ENCODE assay signal across 11 cellular contexts in genomic region chr6:41578714-41579610, GRCh38. TPM values are rescaled to one million over a fixed set of nuclear protein-coding genes. Genes with fewer than 3 reads are reported as not detected.
DNase-seq lines count a peak whose midpoint lies in the region; ATAC-seq, FAIRE-seq and TF ChIP-seq lines count a peak whose summit lies in the region.
"Had no signal": no experiment of that assay in that cellular context is flagged by ENCODE, and none has a peak within 500 bp of the region (broad histone marks: within the 10 kb centered on the region; RNA-seq: fewer than 3 reads in every experiment).

No MANE protein-coding gene starts in this region.

- TF ChIP-seq RAD21 in IMR-90 (IDR thresholded peaks at IDR 0.05; ENCODE audit: low read length): no peak
- no peak for TF ChIP-seq RAD21 in GM12878 (IDR thresholded peaks at IDR 0.05; ENCODE audit: insufficient read depth, low read depth, low read length)

- SMC1A ChIA-PET in GM12878 (lab: Charles Lee; ENCODE audit: uncharacterized antibody, unreplicated experiment): interaction anchor here (0.7 to 2.1 kb wide), 5 partner anchors 27 to 116 kb away, joined by 3 to 6 read pairs (median 4); no protein-coding TSS in a partner anchor

- peak; percentile 50 for ATAC-seq in IMR-90 (ENCODE audit: low read depth)
- 0 out of 3 replicates have a peak, but pooled peaks have one; percentile 34 for ATAC-seq in GM12878
- no peak for ATAC-seq in GM21825 (IDR thresholded peaks at IDR 0.05; ENCODE audit: unreplicated experiment)
- no peak for ATAC-seq in GM19324 (IDR thresholded peaks at IDR 0.05; ENCODE audit: low FRiP score, unreplicated experiment)

- peak overlapping the region; percentile 12 for H3K14ac ChIP-seq in IMR-90 (replicated peaks; ENCODE audit: low read depth, low read length)

- no peak for FAIRE-seq in GM12878 (lab: Jason Lieb, UNC)

- H2AK5ac ChIP-seq in IMR-90 (ENCODE audit: low read depth, low read length) (peak overlapping the region; percentile 53; the same call in 1 of the 2 replicates), mesendoderm (ENCODE audit: low read length) (peak overlapping the region; percentile 71)

- H3K9me3 ChIP-seq in Caco-2: no peaks in the 10 kb centered on the region
- no peaks in the 10 kb centered on the region for H3K9me3 ChIP-seq in IMR-90 (ENCODE audit: control insufficient read depth, insufficient read depth, low read length)
- H3K9me3 ChIP-seq in GM12878 (replicated peaks; ENCODE audit: control insufficient read depth, insufficient read depth, low read length): no peaks in the 10 kb centered on the region

- peak overlapping the region; percentile 22 for H2AK9ac ChIP-seq in IMR-90 (replicated peaks; ENCODE audit: low read depth, low read length, poor library complexity)

- H2BK120ac ChIP-seq in IMR-90 (ENCODE audit: low read depth, low read length) (peak overlapping the region; percentile 72), mesendoderm (ENCODE audit: low read depth, low read length) (no peak overlapping the region)

- H2BK20ac ChIP-seq in IMR-90 (ENCODE audit: low read depth, low read length): peak overlapping the region; percentile 76

- H2AFZ ChIP-seq in IMR-90 (replicated peaks; ENCODE audit: low read length, poor library complexity) (peak overlapping the region; percentile 5), GM12878 (ENCODE audit: control insufficient read depth, low read depth, low read length) (no peak overlapping the region)

- H3K79me1 ChIP-seq in IMR-90 (ENCODE audit: low read depth in 1 of 2, low read length in 2 of 2) (peaks cover 11 to 52% of the 10 kb centered on the region in 2 experiments; a peak in 3 of 4 replicates), mesendoderm (ENCODE audit: low read length) (peaks cover 6% of the 10 kb centered on the region)

- H2BK5ac ChIP-seq in IMR-90 (ENCODE audit: low read depth, low read length, poor library complexity, severe bottlenecking): peak overlapping the region; percentile 64
- H2BK5ac ChIP-seq in mesendoderm (ENCODE audit: low read length): peak overlapping the region; percentile 80

- H3K27ac Mint-ChIP-seq in Caco-2 (ENCODE audit: unreplicated experiment): peak overlapping the region; percentile 67
- H3K27ac Mint-ChIP-seq in activated CD4-positive, alpha-beta T cell treated with anti-CD3 and anti-CD28 coated beads, Interleukin-2, amount 10 ng/mL, durations not matched to agents 7 days and 5 days: no peak overlapping the region
- H3K27ac Mint-ChIP-seq: T-helper 1 cell treated with Interleukin-12 subunit alpha and Interleukin-12 subunit beta and Interleukin-4 antibody, amounts not matched to agents 30 μg/mL and 1 μg/mL, for 36 hours had no signal

- TF ChIP-seq CTCF in Caco-2 (IDR thresholded peaks at IDR 0.05; ENCODE audit: insufficient read depth in 1 of 2, low read depth in 1 of 2, low read length in 1 of 2, severe bottlenecking in 1 of 2, unreplicated experiment in 1 of 2) (no peak), IMR-90 (conservative IDR thresholded peaks at IDR 0.05; ENCODE audit: low read depth, low read length) (no peak), GM12878 (IDR thresholded peaks at IDR 0.05 in 2 of 3, conservative IDR thresholded peaks at IDR 0.05 in 1 of 3; ENCODE audit: control insufficient read depth in 2 of 3, extremely low read depth in 1 of 3, insufficient read depth in 1 of 3, low read depth in 3 of 3, low read length in 3 of 3) (no peak)

- no peak for TF ChIP-seq EP300 in GM12878 (IDR thresholded peaks at IDR 0.05; ENCODE audit: borderline replicate concordance in 1 of 2, control insufficient read depth in 1 of 2, low read depth in 2 of 2, low read length in 2 of 2)

- POLR2A ChIA-PET in Caco-2 (lab: Charles Lee): interaction anchor here (0.6 kb wide), 1 partner anchor 153 kb away, joined by 12 read pairs; no protein-coding TSS in a partner anchor
- POLR2A ChIA-PET in IMR-90 (lab: Charles Lee; ENCODE audit: unreplicated experiment): interaction anchor here (0.6 kb wide), 1 partner anchor 98 kb away, joined by 4 read pairs; no protein-coding TSS in a partner anchor
- POLR2A ChIA-PET in GM12878 (lab: Charles Lee): no interaction called here
- POLR2A ChIA-PET in activated CD4-positive, alpha-beta T cell treated with anti-CD3 and anti-CD28 coated beads, Interleukin-2, amount 10 ng/mL, durations not matched to agents 7 days and 5 days (lab: Charles Lee): no interaction called here

- H4K20me1 ChIP-seq in IMR-90 (ENCODE audit: insufficient read depth, low read length) (peaks cover 16% of the 10 kb centered on the region), GM12878 (ENCODE audit: control insufficient read depth, insufficient read depth) (0 out of 2 replicates have a peak, but pooled peaks cover 3% of the 10 kb centered on the region)

- H2BK15ac ChIP-seq in IMR-90 (ENCODE audit: low read depth, low read length) (peak overlapping the region; percentile 39; the same call in 1 of the 3 replicates), mesendoderm (replicated peaks; ENCODE audit: low read depth) (peak overlapping the region; percentile 75)

- H3K79me2 ChIP-seq in GM12878 (ENCODE audit: control insufficient read depth, insufficient read depth, low read length) (no peaks in the 10 kb centered on the region), mesendoderm (ENCODE audit: control insufficient read depth, insufficient read depth, low read length) (no peaks in the 10 kb centered on the region)

- peak overlapping the region; percentile 54 for H3K4me3 Mint-ChIP-seq in Caco-2 (ENCODE audit: unreplicated experiment)
- H3K4me3 Mint-ChIP-seq in activated CD4-positive, alpha-beta T cell treated with anti-CD3 and anti-CD28 coated beads, Interleukin-2, amount 10 ng/mL, durations not matched to agents 7 days and 5 days: no peak overlapping the region
- H3K4me3 Mint-ChIP-seq: T-helper 1 cell treated with Interleukin-12 subunit alpha and Interleukin-12 subunit beta and Interleukin-4 antibody, amounts not matched to agents 30 μg/mL and 1 μg/mL, for 36 hours had no signal

- RAD21 ChIA-PET in GM12878 (lab: Charles Lee; ENCODE audit: unreplicated experiment): interaction anchor here (0.6 to 1.3 kb wide), 2 partner anchors 115 to 274 kb away, joined by 3 to 4 read pairs; no protein-coding TSS in a partner anchor

- H4K8ac ChIP-seq in IMR-90 (ENCODE audit: low read depth in 2 of 2, low read length in 2 of 2) (peak overlapping the region; percentile 26 to 71; a peak in 2 of 4 replicates), mesendoderm (ENCODE audit: low read depth, low read length) (no peak overlapping the region)

- H3K27me3 ChIP-seq in Caco-2 (replicated peaks; ENCODE audit: control insufficient read depth, insufficient read depth, low read length) (no peaks in the 10 kb centered on the region), IMR-90 (ENCODE audit: control insufficient read depth, insufficient read depth, low read length) (no peaks in the 10 kb centered on the region), GM12878 (replicated peaks in 1 of 2; ENCODE audit: control insufficient read depth in 2 of 2, insufficient read depth in 2 of 2, low read length in 1 of 2) (no peaks in the 10 kb centered on the region), mesendoderm (ENCODE audit: insufficient read depth, low read length, poor library complexity) (no peaks in the 10 kb centered on the region)

- dilution Hi-C loops in IMR-90 (cut with HindIII; ENCODE audit: low sequenced_read_pairs, unreplicated experiment): no loop called here

- peak overlapping the region; percentile 56 for H4K5ac ChIP-seq in IMR-90 (ENCODE audit: low read depth, low read length)
- peak overlapping the region; percentile 23 for H4K5ac ChIP-seq in mesendoderm (ENCODE audit: low read length)

- peaks cover 30% of the 10 kb centered on the region for H3K9me1 ChIP-seq in IMR-90 (ENCODE audit: insufficient read depth, low read length)

- no peak for TF ChIP-seq POLR2A in IMR-90 (IDR thresholded peaks at IDR 0.05; ENCODE audit: low read depth, low read length)
- no peak for TF ChIP-seq POLR2A in GM12878 (IDR thresholded peaks at IDR 0.05; ENCODE audit: low read depth, low read length)

- no peak overlapping the region for H3K9ac ChIP-seq in IMR-90 (ENCODE audit: low read depth, low read length)
- no peak overlapping the region for H3K9ac ChIP-seq in GM12878 (ENCODE audit: control insufficient read depth, insufficient read depth, low read length)
- H3K9ac ChIP-seq in mesendoderm (ENCODE audit: low read length): peak overlapping the region; percentile 41

- H3K23ac ChIP-seq in IMR-90 (ENCODE audit: low read depth, low read length): peak overlapping the region; percentile 38; the same call in 1 of the 2 replicates
- H3K23ac ChIP-seq in mesendoderm (ENCODE audit: low read length): peak overlapping the region; percentile 38

- no peaks in the 10 kb centered on the region for H3K27me3 Mint-ChIP-seq in Caco-2 (ENCODE audit: insufficient read depth, unreplicated experiment)
- H3K27me3 Mint-ChIP-seq in activated CD4-positive, alpha-beta T cell treated with anti-CD3 and anti-CD28 coated beads, Interleukin-2, amount 10 ng/mL, durations not matched to agents 7 days and 5 days: peaks cover 3% of the 10 kb centered on the region

- H3K36me3 Mint-ChIP-seq in Caco-2 (ENCODE audit: insufficient read depth, unreplicated experiment): peaks cover 78% of the 10 kb centered on the region
- H3K36me3 Mint-ChIP-seq in activated CD4-positive, alpha-beta T cell treated with anti-CD3 and anti-CD28 coated beads, Interleukin-2, amount 10 ng/mL, durations not matched to agents 7 days and 5 days (ENCODE audit: low read depth): no peaks in the 10 kb centered on the region

- H3K36me3 ChIP-seq in Caco-2 (ENCODE audit: control insufficient read depth, insufficient read depth, low read length) (peaks cover 12% of the 10 kb centered on the region), IMR-90 (ENCODE audit: control insufficient read depth, insufficient read depth, low read length) (no peaks in the 10 kb centered on the region), GM12878 (ENCODE audit: control insufficient read depth in 2 of 2, insufficient read depth in 2 of 2, low read length in 1 of 2) (peaks cover 5 to 7% of the 10 kb centered on the region in 2 experiments; a peak in 3 of 4 replicates), mesendoderm (ENCODE audit: control insufficient read depth, insufficient read depth, low read length) (no peaks in the 10 kb centered on the region)

- in situ Hi-C loops in IMR-90 (cut with MboI; ENCODE audit: low sequenced_read_pairs) (no loop called here), GM12878 (cut with MboI) (no loop called here)

- H3K27ac ChIP-seq in IMR-90 (ENCODE audit: insufficient read depth, low read length): peak overlapping the region; percentile 87
- H3K27ac ChIP-seq in GM12878 (ENCODE audit: control insufficient read depth, insufficient read depth): no peak overlapping the region
- H3K27ac ChIP-seq in mesendoderm (ENCODE audit: low read depth, low read length): peak overlapping the region; percentile 90

- peaks cover 39% of the 10 kb centered on the region for H3K4me1 Mint-ChIP-seq in Caco-2 (ENCODE audit: low read depth, unreplicated experiment)
- H3K4me1 Mint-ChIP-seq in activated CD4-positive, alpha-beta T cell treated with anti-CD3 and anti-CD28 coated beads, Interleukin-2, amount 10 ng/mL, durations not matched to agents 7 days and 5 days: no peaks in the 10 kb centered on the region

- no CpG with 5 or more reads among the region's 7 CpGs for WGBS in IMR-90 (ENCODE audit: extremely low coverage in 2 of 2, insufficient read length in 1 of 2), 2 experiments
- 45% methylated on average over 4 of the region's 7 CpGs for WGBS in GM12878 (ENCODE audit: insufficient coverage, insufficient replicate concordance, low lambda C conversion rate, missing lambda C conversion rate)
- no CpG with 5 or more reads among the region's 7 CpGs for WGBS in mesendoderm (ENCODE audit: extremely low coverage, insufficient coverage, low lambda C conversion rate)

- H3K4me2 ChIP-seq in IMR-90 (ENCODE audit: low read depth, low read length) (peak overlapping the region; percentile 43; the same call in 1 of the 2 replicates), GM12878 (ENCODE audit: control insufficient read depth, insufficient read depth) (no peak overlapping the region), mesendoderm (ENCODE audit: low read length) (peak overlapping the region; percentile 47)

- no peaks in the 10 kb centered on the region for H3K9me3 Mint-ChIP-seq in Caco-2 (ENCODE audit: unreplicated experiment)
- no peaks in the 10 kb centered on the region for H3K9me3 Mint-ChIP-seq in activated CD4-positive, alpha-beta T cell treated with anti-CD3 and anti-CD28 coated beads, Interleukin-2, amount 10 ng/mL, durations not matched to agents 7 days and 5 days
- H3K9me3 Mint-ChIP-seq: T-helper 1 cell treated with Interleukin-12 subunit alpha and Interleukin-12 subunit beta and Interleukin-4 antibody, amounts not matched to agents 30 μg/mL and 1 μg/mL, for 36 hours had no signal

- intact Hi-C loops in Caco-2 (cut with micrococcal nuclease; ENCODE audit: unreplicated experiment) (no loop called here), IMR-90 (cut with micrococcal nuclease) (no loop called here), GM12878 (cut with micrococcal nuclease; ENCODE audit: unreplicated experiment) (no loop called here)

- H3K4ac ChIP-seq in IMR-90 (ENCODE audit: low read depth, low read length) (peak overlapping the region; percentile 85), mesendoderm (ENCODE audit: low read depth, low read length) (peak overlapping the region; percentile 4)

- H3K4me3 ChIP-seq in Caco-2 (ENCODE audit: low read depth, low read length): no peak overlapping the region
- H3K4me3 ChIP-seq in IMR-90 (ENCODE audit: insufficient read depth, low read depth, low read length): no peak overlapping the region
- no peak overlapping the region for H3K4me3 ChIP-seq in GM12878
- H3K4me3 ChIP-seq in mesendoderm (ENCODE audit: low read length): no peak overlapping the region

- CTCF ChIA-PET in Caco-2 (lab: Charles Lee) (interaction anchor here (0.6 to 1.2 kb wide), 8 partner anchors 10 to 484 kb away, joined by 3 to 8 read pairs (median 4); no protein-coding TSS in a partner anchor), IMR-90 (lab: Yijun Ruan, JAX) (no interaction called here), GM12878 (lab: Yijun Ruan, JAX) (interaction anchor here (0.6 to 1.8 kb wide), 6 partner anchors 10 to 154 kb away, joined by 3 to 6 read pairs (median 3); no protein-coding TSS in a partner anchor)
- CTCF ChIA-PET in activated CD4-positive, alpha-beta T cell treated with anti-CD3 and anti-CD28 coated beads, Interleukin-2, amount 10 ng/mL, durations not matched to agents 7 days and 5 days (lab: Charles Lee): interaction anchor here (1.9 kb wide), 1 partner anchor 10 kb away, joined by 5 read pairs; no protein-coding TSS in a partner anchor

- DNase-seq in Caco-2 (peak; percentile 73 to 78), IMR-90 (peak; percentile 33), GM12878 (ENCODE audit: low read depth, low spot score) (no peak), mesendoderm (peak; percentile 93)
- DNase-seq in activated CD4-positive, alpha-beta T cell treated with anti-CD3 and anti-CD28 coated beads, Interleukin-2, amount 10 ng/mL, durations not matched to agents 7 days and 5 days: no peak
- DNase-seq in stimulated activated CD4-positive, alpha-beta T cell treated with anti-CD3 and anti-CD28 coated beads, Interleukin-4, amount 100 ng/mL, for 24 hours: no peak
- DNase-seq: activated effector memory CD4-positive, alpha-beta T cell treated with Interleukin-2 at 50 U/mL for 16 hours; NCI-H1436 had no signal

- H3K4me1 ChIP-seq in Caco-2 (peaks cover 76% of the 10 kb centered on the region), IMR-90 (ENCODE audit: control insufficient read depth, insufficient read depth, low read length) (peaks cover 32% of the 10 kb centered on the region), GM12878 (ENCODE audit: control insufficient read depth, insufficient read depth, low read length) (peaks cover 2% of the 10 kb centered on the region), mesendoderm (ENCODE audit: control insufficient read depth, low read depth, low read length) (peaks cover 19% of the 10 kb centered on the region)

- H4K91ac ChIP-seq in IMR-90 (ENCODE audit: insufficient read depth, low read depth, low read length): peak overlapping the region; percentile 56

- H3K18ac ChIP-seq in IMR-90 (ENCODE audit: low read depth, low read length) (peak overlapping the region; percentile 54), mesendoderm (ENCODE audit: low read length) (peak overlapping the region; percentile 44)

- BruUV-seq in Caco-2 (replicated peaks; lab: Mats Ljungman, UMichigan): TSS peak; percentile 27
- no TSS peak for BruUV-seq in IMR-90 (replicated peaks; lab: Mats Ljungman, UMichigan)
- TSS peak; percentile 38 for BruUV-seq in GM12878 (replicated peaks; lab: Mats Ljungman, UMichigan)

- H3K56ac ChIP-seq in IMR-90 (ENCODE audit: extremely low read depth, insufficient read depth, low read length) (peak overlapping the region; percentile 54; the same call in 1 of the 2 replicates), mesendoderm (ENCODE audit: low read length) (peak overlapping the region; percentile 83)

RNA-seq across cellular contexts. Expression of gene FOXP4, which starts 32.8 kb away (rescaled TPM):
- total RNA-seq in Caco-2 (2022) (108 and 117 TPM in 2 replicates), IMR-90 (2012; rRNA removed) (0.72 and 0.83 TPM in 2 replicates), GM12878 (2014; rRNA removed) (3.4 and 5.1 TPM in 2 replicates), GM12878 (2014; rRNA removed; fragmentation: Illumina TruSeq; extraction: Trizol) (1.8 and 2.3 TPM in 2 replicates), GM12878 (2021) (41.6 and 46.1 TPM in 2 replicates)
- polyA plus RNA-seq in IMR-90 (2012; rRNA removed) (9.5 and 10.4 TPM in 2 replicates), GM12878 (2011; rRNA removed) (0.73 and 2.3 TPM in 2 replicates), GM12878 (2014; fragmentation: Illumina TruSeq; extraction: Trizol) (1.9 and 6.3 TPM in 2 replicates), GM12878 (2014; fragmentation: Nextera tagmentation; extraction: Ambion mirVana) (under 1 TPM; 0.31 to 0.40 TPM), GM12878 (2014; rRNA removed) (12.0 and 16.6 TPM in 2 replicates), GM12878 (2016; fragmentation: Nextera tagmentation; extraction: Ambion mirVana) (1 to 10 TPM; 2.1 to 2.3 TPM)
- 6.0 and 13.9 TPM in 2 replicates for polyA plus RNA-seq in IMR-90 (2012; cell fraction: cytosol; rRNA removed)
- polyA plus RNA-seq in IMR-90 (2012; cell fraction: nucleus; rRNA removed; ENCODE audit: low replicate concordance): 9.7 and 21.6 TPM in 2 replicates
- total RNA-seq in GM12878 (2013; cell fraction: nucleolus; rRNA removed): 18.2 and 18.6 TPM in 2 replicates
- 4.1 TPM for polyA plus RNA-seq in GM12878 (2011; ENCODE audit: low read depth)
- polyA plus RNA-seq in GM12878 (2011; cell fraction: cytosol; rRNA removed): 4.1 and 4.7 TPM in 2 replicates
- polyA plus RNA-seq in GM12878 (2011; cell fraction: nucleus; rRNA removed): 18.4 and 27.1 TPM in 2 replicates
- 18.6 and 19.7 TPM in 2 replicates for polyA plus RNA-seq in GM12878 (2012)
- 3.1 and 7.7 TPM in 2 replicates for polyA minus RNA-seq in GM12878 (2011; rRNA and poly(A)+ RNA removed)
- polyA minus RNA-seq in GM12878 (2011; cell fraction: cytosol; rRNA and poly(A)+ RNA removed): 12.6 and 13.3 TPM in 2 replicates
- 4.7 and 9.2 TPM in 2 replicates for polyA minus RNA-seq in GM12878 (2011; cell fraction: nucleus; rRNA and poly(A)+ RNA removed)
- 9.2 TPM for polyA plus RNA-seq in mesendoderm (2013, experiment 1 of 2)
- 8.4 TPM for polyA plus RNA-seq in mesendoderm (2013, experiment 2 of 2)
- 1 to 10 TPM; 4.8 to 5.3 TPM for total RNA-seq in activated CD4-positive, alpha-beta T cell treated with anti-CD3 and anti-CD28 coated beads, Interleukin-2, amount 10 ng/mL, durations not matched to agents 7 days and 5 days

RNA-seq across cellular contexts. Expression of gene MDFI, which starts 59.3 kb away (rescaled TPM):
- 0.51 TPM in 1 of 2 replicates, not detected in the other for total RNA-seq in Caco-2 (2022)
- 0.18 and 0.28 TPM in 2 replicates for total RNA-seq in IMR-90 (2012; rRNA removed)
- 0.29 and 0.36 TPM in 2 replicates for polyA plus RNA-seq in IMR-90 (2012; rRNA removed)
- polyA plus RNA-seq in IMR-90 (2012; cell fraction: cytosol; rRNA removed): 0.21 and 0.36 TPM in 2 replicates
- 0.08 and 0.32 TPM in 2 replicates for polyA plus RNA-seq in IMR-90 (2012; cell fraction: nucleus; rRNA removed; ENCODE audit: low replicate concordance)
- not detected in 2 replicates for total RNA-seq in GM12878 (2013; cell fraction: nucleolus; rRNA removed)
- total RNA-seq in GM12878 (2014; rRNA removed): not detected in 2 replicates
- total RNA-seq in GM12878 (2014; rRNA removed; fragmentation: Illumina TruSeq; extraction: Trizol): not detected in 2 replicates
- not detected in 2 replicates for total RNA-seq in GM12878 (2021)
- not detected for polyA plus RNA-seq in GM12878 (2011; ENCODE audit: low read depth)
- polyA plus RNA-seq in GM12878 (2011; rRNA removed): not detected in 2 replicates
- not detected in 2 replicates for polyA plus RNA-seq in GM12878 (2011; cell fraction: cytosol; rRNA removed)
- not detected in 2 replicates for polyA plus RNA-seq in GM12878 (2011; cell fraction: nucleus; rRNA removed)
- not detected in 2 replicates for polyA plus RNA-seq in GM12878 (2012)
- not detected in 2 replicates for polyA plus RNA-seq in GM12878 (2014; fragmentation: Illumina TruSeq; extraction: Trizol)
- polyA plus RNA-seq in GM12878 (2014; fragmentation: Nextera tagmentation; extraction: Ambion mirVana): not detected
- not detected in 2 replicates for polyA plus RNA-seq in GM12878 (2014; rRNA removed)
- polyA plus RNA-seq in GM12878 (2016; fragmentation: Nextera tagmentation; extraction: Ambion mirVana): not detected
- not detected in 2 replicates for polyA minus RNA-seq in GM12878 (2011; rRNA and poly(A)+ RNA removed)
- polyA minus RNA-seq in GM12878 (2011; cell fraction: cytosol; rRNA and poly(A)+ RNA removed): not detected in 2 replicates
- not detected in 2 replicates for polyA minus RNA-seq in GM12878 (2011; cell fraction: nucleus; rRNA and poly(A)+ RNA removed)
- 68.1 TPM for polyA plus RNA-seq in mesendoderm (2013, experiment 1 of 2)
- 63.7 TPM for polyA plus RNA-seq in mesendoderm (2013, experiment 2 of 2)
- total RNA-seq in activated CD4-positive, alpha-beta T cell treated with anti-CD3 and anti-CD28 coated beads, Interleukin-2, amount 10 ng/mL, durations not matched to agents 7 days and 5 days: not detected

Comparison
In these comparisons a context has a peak if more than half of its experiments do, and no peak if none do; other contexts are left out.
1. DNase-seq: peak in Caco-2 (2 of 2), IMR-90 (single experiment) and mesendoderm (single experiment); none in GM12878 (single experiment), activated CD4-positive, alpha-beta T cell treated with anti-CD3 and anti-CD28 coated beads, Interleukin-2, amount 10 ng/mL, durations not matched to agents 7 days and 5 days (single experiment) and stimulated activated CD4-positive, alpha-beta T cell treated with anti-CD3 and anti-CD28 coated beads, Interleukin-4, amount 100 ng/mL, for 24 hours (single experiment).
2. ATAC-seq: peak in IMR-90 (single experiment) and GM12878 (single experiment); none in GM21825 (single experiment) and GM19324 (single experiment).
3. POLR2A ChIA-PET loops: an anchor here in Caco-2 (0.6 kb wide) and IMR-90 (0.6 kb wide); none called in GM12878 and activated CD4-positive, alpha-beta T cell treated with anti-CD3 and anti-CD28 coated beads, Interleukin-2, amount 10 ng/mL, durations not matched to agents 7 days and 5 days.